19 cellular contexts compared by ENCODE assay signal in the genomic region with DNA sequence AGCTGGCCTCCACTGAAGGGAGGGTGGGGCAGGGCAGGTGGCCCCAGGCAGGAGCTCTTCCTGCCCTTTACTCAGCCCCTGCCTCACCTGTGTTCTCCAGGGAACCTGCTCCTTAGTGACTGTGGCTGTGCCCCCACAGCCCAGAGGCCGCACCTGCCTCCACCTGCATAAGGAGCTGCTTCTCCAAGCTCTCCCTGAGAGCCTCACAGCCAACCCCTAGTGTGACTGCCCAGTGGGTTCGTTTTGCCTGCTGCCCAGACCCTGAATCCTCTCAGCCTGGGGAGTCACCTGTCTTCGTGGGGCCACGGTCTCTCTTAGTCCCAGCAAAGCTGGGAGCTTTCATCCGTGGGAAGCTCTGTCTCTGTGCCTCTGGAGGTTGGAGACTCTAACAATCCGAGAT.
"Had no signal": no experiment of that assay in that cellular context is flagged by ENCODE, and none has a peak within 500 bp of the region (broad histone marks: within the 10 kb centered on the region; RNA-seq: fewer than 3 reads in every experiment).

No MANE protein-coding gene starts in this region.

- H3K36me3 ChIP-seq: right atrium auricular region, tibial artery, upper lobe of left lung had no signal

- H3K27me3 ChIP-seq: foreskin keratinocyte, right atrium auricular region, tibial artery, upper lobe of left lung had no signal

- H3K27ac ChIP-seq: coronary artery, foreskin keratinocyte, right atrium auricular region, tibial artery, upper lobe of left lung had no signal

- ATAC-seq: effector memory CD8-positive, alpha-beta T cell; foreskin keratinocyte; left cardiac atrium; left ventricle myocardium superior; stimulated activated effector memory CD8-positive, alpha-beta T cell treated with anti-CD3 and anti-CD28 coated beads, Interleukin-12 subunit alpha, Interleukin-12 subunit beta, amount 100 ng/mL, for 72 hours; stimulated activated naive CD8-positive, alpha-beta T cell treated with anti-CD3 and anti-CD28 coated beads, Interleukin-15, Interleukin-2, amounts not matched to agents 100 U/mL and 50 U/mL, for 24 hours had no signal

- DNase-seq: central memory CD4-positive, alpha-beta T cell; effector memory CD8-positive, alpha-beta T cell; foreskin keratinocyte; immature natural killer cell; kidney; left cardiac atrium; left ventricle myocardium superior; mesenchymal stem cell; naive B cell; stimulated activated CD4-positive, alpha-beta T cell treated with anti-CD3 and anti-CD28 coated beads, Interleukin-4, amount 100 ng/mL, for 1 hour; stimulated activated CD8-positive, alpha-beta memory T cell treated with anti-CD3 and anti-CD28 coated beads, Interleukin-4, amount 100 ng/mL, for 48 hours; stimulated activated naive CD8-positive, alpha-beta T cell treated with anti-CD3 and anti-CD28 coated beads, Interleukin-15, Interleukin-2, amounts not matched to agents 100 U/mL and 50 U/mL, for 24 hours; tibial artery had no signal

- H3K4me3 ChIP-seq: coronary artery, lung, right atrium auricular region, smooth muscle cell, tibial artery, upper lobe of left lung had no signal

- H3K4me1 ChIP-seq: foreskin keratinocyte, right atrium auricular region, tibial artery, upper lobe of left lung had no signal
